Comparison of ENCODE assay signal across 19 cellular contexts in the genomic region with DNA sequence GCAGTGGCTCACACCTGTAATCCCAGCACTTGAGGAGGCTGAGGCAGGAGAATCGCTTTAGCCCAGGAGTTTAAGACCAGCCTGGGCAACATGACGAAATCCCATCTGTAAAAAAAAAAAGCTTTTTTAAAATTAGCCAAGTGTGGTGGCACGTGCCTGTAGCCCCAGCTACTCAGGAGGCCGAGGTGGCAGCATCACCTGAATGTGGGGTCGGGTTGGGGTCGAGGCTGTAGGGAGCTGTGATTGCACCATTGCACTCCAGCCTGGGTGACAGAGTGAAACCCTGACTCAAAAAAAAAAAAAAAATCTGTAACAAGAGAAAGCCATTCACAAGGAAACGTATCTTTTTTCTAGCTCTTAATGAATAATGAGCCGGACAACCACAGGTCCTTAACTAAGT.
DNase-seq lines count a peak whose midpoint lies in the region; ATAC-seq, FAIRE-seq and TF ChIP-seq lines count a peak whose summit lies in the region.
"Had no signal": no experiment of that assay in that cellular context is flagged by ENCODE, and none has a peak within 500 bp of the region (broad histone marks: within the 10 kb centered on the region; RNA-seq: fewer than 3 reads in every experiment).

No MANE protein-coding gene starts in this region.

- H3K4me1 Mint-ChIP-seq in GM23338: peaks cover 16% of the 10 kb centered on the region; the same call in 2 of the 3 replicates
- H3K4me1 Mint-ChIP-seq: IgD-negative memory B cell had no signal

- H3K79me2 ChIP-seq in GM23338 (replicated peaks; ENCODE audit: insufficient read depth) (no peaks in the 10 kb centered on the region), keratinocyte (ENCODE audit: control insufficient read depth, insufficient read depth, low read length) (no peaks in the 10 kb centered on the region), SK-N-SH (ENCODE audit: insufficient read depth) (no peaks in the 10 kb centered on the region)

- no peaks in the 10 kb centered on the region for H3K9me3 ChIP-seq in RWPE2 (ENCODE audit: severe bottlenecking)
- H3K9me3 ChIP-seq in keratinocyte (ENCODE audit: control insufficient read depth, low read depth, low read length): no peaks in the 10 kb centered on the region
- H3K9me3 ChIP-seq in SK-N-SH: no peaks in the 10 kb centered on the region
- H3K9me3 ChIP-seq: BE2C, HAP-1 had no signal

- CTCF ChIA-PET in SK-N-SH (lab: Yijun Ruan, JAX): no interaction called here

- H3K36me3 Mint-ChIP-seq in GM23338 (ENCODE audit: low read depth): no peaks in the 10 kb centered on the region
- H3K36me3 Mint-ChIP-seq: IgD-negative memory B cell had no signal

- no peak for DNase-seq in GM23338 (ENCODE audit: low spot score)
- DNase-seq in RWPE2 (ENCODE audit: low spot score): no peak
- no peak for DNase-seq in keratinocyte (ENCODE audit: low read depth, low spot score)
- DNase-seq in posterior vena cava (ENCODE audit: low spot score): peak; percentile 15
- no peak for DNase-seq in SK-N-SH
- DNase-seq: BE2C, GM23248, NCI-H1417, NCI-H187, NCI-H446, NCI-H526, OCI-M1, SHP77 treated with DMSO at 0.1 percent for 48 hours had no signal

- H3K9me1 ChIP-seq in keratinocyte (ENCODE audit: control insufficient read depth, extremely low read depth, insufficient read depth, low read length): no peaks in the 10 kb centered on the region

- no peak for ATAC-seq in GM23338
- ATAC-seq in RWPE2 (ENCODE audit: low read depth): no peak
- ATAC-seq in HG03159 (IDR thresholded peaks at IDR 0.05; ENCODE audit: unreplicated experiment): no peak
- ATAC-seq in HG02973 (IDR thresholded peaks at IDR 0.05; ENCODE audit: unreplicated experiment): no peak
- no peak for ATAC-seq in HG03432 (IDR thresholded peaks at IDR 0.05; ENCODE audit: unreplicated experiment)

- peak overlapping the region; percentile 72; the same call in 1 of the 2 replicates for H2AFZ ChIP-seq in GM23338
- no peak overlapping the region for H2AFZ ChIP-seq in keratinocyte (ENCODE audit: control insufficient read depth, low read length)
- no peak overlapping the region for H2AFZ ChIP-seq in SK-N-SH (ENCODE audit: low read depth)
- H2AFZ ChIP-seq: GM23248 had no signal

- no peak overlapping the region for H3K4me2 ChIP-seq in GM23338
- no peak overlapping the region for H3K4me2 ChIP-seq in keratinocyte (ENCODE audit: control insufficient read depth, extremely low read depth, insufficient read depth, low read depth, low read length)
- no peak overlapping the region for H3K4me2 ChIP-seq in SK-N-SH

- no peak for TF ChIP-seq EP300 in SK-N-SH (IDR thresholded peaks at IDR 0.05; ENCODE audit: borderline replicate concordance in 1 of 2, low read depth in 1 of 2, low read length in 1 of 2)

- no peak overlapping the region for H3K27ac Mint-ChIP-seq in GM23338
- H3K27ac Mint-ChIP-seq: IgD-negative memory B cell had no signal

- no peak for TF ChIP-seq RAD21 in SK-N-SH (IDR thresholded peaks at IDR 0.05; ENCODE audit: low read length)

- H3K4me1 ChIP-seq in GM23338 (ENCODE audit: insufficient read depth) (peaks cover 14% of the 10 kb centered on the region), RWPE2 (ENCODE audit: insufficient read depth, poor library complexity, severe bottlenecking) (peaks cover 66% of the 10 kb centered on the region), keratinocyte (ENCODE audit: control insufficient read depth, extremely low read depth, insufficient read depth, low read length) (peaks cover 59% of the 10 kb centered on the region), SK-N-SH (ENCODE audit: control insufficient read depth in 1 of 2, insufficient read depth in 2 of 2, low read depth in 1 of 2, low read length in 1 of 2) (peaks cover 0 to 30% of the 10 kb centered on the region in 2 experiments; a peak in 2 of 4 replicates)

- TF ChIP-seq CTCF in GM23338 (conservative IDR thresholded peaks at IDR 0.05; ENCODE audit: low read depth in 2 of 2) (no peak), RWPE2 (IDR thresholded peaks at IDR 0.05; ENCODE audit: poor library complexity, severe bottlenecking) (no peak), keratinocyte (optimal IDR thresholded peaks at IDR 0.05 in 1 of 3, IDR thresholded peaks at IDR 0.05 in 1 of 3, conservative IDR thresholded peaks at IDR 0.05 in 1 of 3; ENCODE audit: extremely low read depth in 1 of 3, insufficient read depth in 2 of 3, low read length in 3 of 3) (no peak), SK-N-SH (IDR thresholded peaks at IDR 0.05) (no peak)

- POLR2A ChIA-PET in SK-N-SH (lab: Yijun Ruan, JAX): interaction anchor here (1.1 kb wide), 1 partner anchor 22 kb away, joined by 4 read pairs; no protein-coding TSS in a partner anchor

- H3K36me3 ChIP-seq in GM23338 (ENCODE audit: insufficient read depth): no peaks in the 10 kb centered on the region
- no peaks in the 10 kb centered on the region for H3K36me3 ChIP-seq in RWPE2 (ENCODE audit: low read depth)
- no peaks in the 10 kb centered on the region for H3K36me3 ChIP-seq in keratinocyte (ENCODE audit: control insufficient read depth in 2 of 2, extremely low read depth in 1 of 2, insufficient read depth in 2 of 2, low read length in 2 of 2)
- no peaks in the 10 kb centered on the region for H3K36me3 ChIP-seq in SK-N-SH (replicated peaks in 1 of 2; ENCODE audit: control insufficient read depth in 1 of 2, insufficient read depth in 2 of 2, low read length in 1 of 2)
- H3K36me3 ChIP-seq: BE2C, HAP-1 had no signal

- H3K27ac ChIP-seq in GM23338 (ENCODE audit: low read depth) (no peak overlapping the region), RWPE2 (ENCODE audit: poor library complexity, severe bottlenecking) (peak overlapping the region; percentile 87), keratinocyte (ENCODE audit: control insufficient read depth, insufficient read depth, low read length) (peak overlapping the region; percentile 73), SK-N-SH (ENCODE audit: low read depth in 2 of 2, low read length in 1 of 2) (no peak overlapping the region)
- H3K27ac ChIP-seq: GM23248 had no signal

- H3K27me3 Mint-ChIP-seq in GM23338 (ENCODE audit: insufficient read depth, low read depth, poor library complexity): peaks cover 2% of the 10 kb centered on the region

- dilution Hi-C loops in keratinocyte (cut with MboI; ENCODE audit: extremely low pct_ligation_motif_present, low sequenced_read_pairs): loop anchor here (10.0 kb wide), 1 partner anchor 108 kb away; no protein-coding TSS in a partner anchor

- no peaks in the 10 kb centered on the region for H3K9me2 ChIP-seq in GM23338 (ENCODE audit: insufficient read depth)
- no peaks in the 10 kb centered on the region for H3K9me2 ChIP-seq in SK-N-SH

- 80% methylated on average over 8 of the region's 8 CpGs for WGBS in SK-N-SH (ENCODE audit: low lambda C conversion rate)

- H3F3A ChIP-seq in GM23338 (replicated peaks; ENCODE audit: low read depth) (no peaks in the 10 kb centered on the region), SK-N-SH (replicated peaks; ENCODE audit: insufficient read depth) (no peaks in the 10 kb centered on the region)

- H3K9me3 Mint-ChIP-seq in GM23338: no peaks in the 10 kb centered on the region
- H3K9me3 Mint-ChIP-seq: IgD-negative memory B cell had no signal

- H3K4me3 ChIP-seq in GM23338: no peak overlapping the region
- H3K4me3 ChIP-seq in RWPE2 (ENCODE audit: severe bottlenecking): no peak overlapping the region
- no peak overlapping the region for H3K4me3 ChIP-seq in keratinocyte (ENCODE audit: control insufficient read depth in 2 of 3, extremely low read depth in 1 of 3, insufficient read depth in 2 of 3, low read depth in 1 of 3, low read length in 3 of 3)
- no peak overlapping the region for H3K4me3 ChIP-seq in SK-N-SH (ENCODE audit: low read depth in 2 of 2, low read length in 1 of 2)
- H3K4me3 ChIP-seq: GM23248, HAP-1 had no signal

- no peaks in the 10 kb centered on the region for H4K20me1 ChIP-seq in GM23338 (replicated peaks; ENCODE audit: insufficient read depth)
- no peaks in the 10 kb centered on the region for H4K20me1 ChIP-seq in keratinocyte (ENCODE audit: control insufficient read depth, extremely low read depth, insufficient read depth, low read length)
- no peaks in the 10 kb centered on the region for H4K20me1 ChIP-seq in SK-N-SH (ENCODE audit: insufficient read depth)

- H3K27me3 ChIP-seq in GM23338 (ENCODE audit: insufficient read depth) (no peaks in the 10 kb centered on the region), RWPE2 (ENCODE audit: insufficient read depth, poor library complexity, severe bottlenecking) (no peaks in the 10 kb centered on the region), keratinocyte (ENCODE audit: control insufficient read depth, extremely low read depth, insufficient read depth, low read length) (no peaks in the 10 kb centered on the region), SK-N-SH (ENCODE audit: insufficient read depth) (no peaks in the 10 kb centered on the region)
- H3K27me3 ChIP-seq: BE2C had no signal

- no peak for FAIRE-seq in keratinocyte (lab: Jason Lieb, UNC)
- FAIRE-seq: GM12891 had no signal

- H3K9ac ChIP-seq in keratinocyte (ENCODE audit: control insufficient read depth, extremely low read depth, insufficient read depth, low read length) (no peak overlapping the region), SK-N-SH (no peak overlapping the region)

- intact Hi-C loops in posterior vena cava (cut with DNase I): no loop called here

- no peak overlapping the region for H3K4me3 Mint-ChIP-seq in GM23338
- H3K4me3 Mint-ChIP-seq: IgD-negative memory B cell had no signal

TF ChIP-seq in SK-N-SH, 30 proteins besides CTCF, POLR2A, EP300 and RAD21 (continues in another document):
- TF ChIP-seq RFX5 (IDR thresholded peaks at IDR 0.05; ENCODE audit: low read length) (no peak), TCF12 (IDR thresholded peaks at IDR 0.05) (no peak), GATA2 (CRISPR knock-in tag; IDR thresholded peaks at IDR 0.05) (no peak), TAF1 (IDR thresholded peaks at IDR 0.05; ENCODE audit: borderline replicate concordance, low read depth, low read length) (no peak), EZH2phosphoT487 (IDR thresholded peaks at IDR 0.05; ENCODE audit: borderline replicate concordance, low read depth) (no peak)
- TF ChIP-seq, protein P1, sequence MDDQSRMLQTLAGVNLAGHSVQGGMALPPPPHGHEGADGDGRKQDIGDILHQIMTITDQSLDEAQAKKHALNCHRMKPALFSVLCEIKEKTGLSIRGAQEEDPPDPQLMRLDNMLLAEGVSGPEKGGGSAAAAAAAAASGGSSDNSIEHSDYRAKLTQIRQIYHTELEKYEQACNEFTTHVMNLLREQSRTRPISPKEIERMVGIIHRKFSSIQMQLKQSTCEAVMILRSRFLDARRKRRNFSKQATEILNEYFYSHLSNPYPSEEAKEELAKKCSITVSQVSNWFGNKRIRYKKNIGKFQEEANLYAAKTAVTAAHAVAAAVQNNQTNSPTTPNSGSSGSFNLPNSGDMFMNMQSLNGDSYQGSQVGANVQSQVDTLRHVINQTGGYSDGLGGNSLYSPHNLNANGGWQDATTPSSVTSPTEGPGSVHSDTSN (IDR thresholded peaks at IDR 0.05): no peak

Comparison
In these comparisons a context has a peak if more than half of its experiments do, and no peak if none do; other contexts are left out.
1. H3K27ac ChIP-seq: peak in RWPE2 (single experiment) and keratinocyte (single experiment); none in GM23338 (single experiment) and SK-N-SH (0 of 2).